Comparison of ENCODE assay signal across 8 cellular contexts in genomic region chr18:38940863-38941531, GRCh38.
A peak's percentile ranks its signal among the peaks of the same experiment; 100 is the strongest.
DNase-seq lines count a peak whose midpoint lies in the region; ATAC-seq and TF ChIP-seq lines count a peak whose summit lies in the region.

No MANE protein-coding gene starts in this region.

- H3K79me2 ChIP-seq in HCT116 (ENCODE audit: insufficient read depth, low read length) = no peaks in the 10 kb centered on the region

- POLR2A ChIA-PET in HCT116 (lab: Charles Lee) = no interaction called here
- POLR2A ChIA-PET in activated CD4-positive, alpha-beta memory T cell treated with anti-CD3 and anti-CD28 coated beads for 36 hours (lab: Charles Lee) = no interaction called here

- no TSS peak for BruUV-seq in HCT116 (replicated peaks; lab: Mats Ljungman, UMichigan)

- H4K20me1 ChIP-seq in HCT116 (ENCODE audit: insufficient read depth) = no peaks in the 10 kb centered on the region

- peak overlapping the region; percentile 97 for H3K27ac Mint-ChIP-seq in activated CD4-positive, alpha-beta memory T cell treated with anti-CD3 and anti-CD28 coated beads for 36 hours
- H3K27ac Mint-ChIP-seq in mesothelial cell of epicardium = no peak overlapping the region

- no peaks in the 10 kb centered on the region for H3K27me3 ChIP-seq in HCT116 (ENCODE audit: insufficient read depth, low read length)
- no peaks in the 10 kb centered on the region for H3K27me3 ChIP-seq in MG63

- intact Hi-C loops in HCT116 (cut with micrococcal nuclease) = no loop called here
- intact Hi-C loops in activated CD4-positive, alpha-beta memory T cell treated with anti-CD3 and anti-CD28 coated beads for 36 hours (cut with micrococcal nuclease) = loop anchor here (1.0 to 10.0 kb wide), 3 partner anchors 246 to 364 kb away; no protein-coding TSS in a partner anchor

- peak overlapping the region; percentile 70 for H2AFZ ChIP-seq in HCT116 (ENCODE audit: low read depth, low read length, poor library complexity, severe bottlenecking)

- TF ChIP-seq POLR2A in HCT116 (IDR thresholded peaks at IDR 0.05; ENCODE audit: borderline replicate concordance, extremely low read depth, insufficient read depth, insufficient read length) = no peak

- H3K4me1 Mint-ChIP-seq in activated CD4-positive, alpha-beta memory T cell treated with anti-CD3 and anti-CD28 coated beads for 36 hours (ENCODE audit: low read depth) = peaks cover 30% of the 10 kb centered on the region
- no peaks in the 10 kb centered on the region for H3K4me1 Mint-ChIP-seq in mesothelial cell of epicardium

- peaks cover 3% of the 10 kb centered on the region for H3K27me3 Mint-ChIP-seq in activated CD4-positive, alpha-beta memory T cell treated with anti-CD3 and anti-CD28 coated beads for 36 hours
- no peaks in the 10 kb centered on the region for H3K27me3 Mint-ChIP-seq in mesothelial cell of epicardium (ENCODE audit: low read depth)

- no peak overlapping the region for H3K9ac ChIP-seq in HCT116 (ENCODE audit: low read length)

- DNase-seq in GM13977 (ENCODE audit: low spot score) (peak; percentile 53), HCT116 (ENCODE audit: low read depth, low spot score) (peak; percentile 77), MG63 (peak; percentile 65), fibroblast of the conjunctiva (ENCODE audit: low read depth) (peak; percentile 62), mesothelial cell of epicardium (ENCODE audit: low spot score in 2 of 2, unreplicated experiment in 2 of 2) (no peak), amniotic stem cell (lab: John Stamatoyannopoulos, UW) (no peak)
- peak; percentile 70 for DNase-seq in activated CD4-positive, alpha-beta memory T cell treated with anti-CD3 and anti-CD28 coated beads for 36 hours
- peak; percentile 9 for DNase-seq in stimulated activated CD8-positive, alpha-beta memory T cell treated with anti-CD3 and anti-CD28 coated beads, Interleukin-15, amount 100 ng/mL, for 1 hour (ENCODE audit: low read depth)

- in situ Hi-C loops in GM13977 (cut with MboI; ENCODE audit: low pct_unique_long_range_greater_than_20kb, low sequenced_read_pairs, unreplicated experiment) = loop anchor here (25.0 kb wide), 1 partner anchor 329 kb away; no protein-coding TSS in a partner anchor

- H3K27ac ChIP-seq in HCT116 (ENCODE audit: low read depth, low read length) = peak overlapping the region; percentile 69

- H3K9me3 Mint-ChIP-seq in activated CD4-positive, alpha-beta memory T cell treated with anti-CD3 and anti-CD28 coated beads for 36 hours = peaks cover 16% of the 10 kb centered on the region
- H3K9me3 Mint-ChIP-seq in mesothelial cell of epicardium = peaks cover 14% of the 10 kb centered on the region

- TF ChIP-seq CTCF in GM13977 (IDR thresholded peaks at IDR 0.05; ENCODE audit: extremely low read depth, insufficient read depth, missing control alignments) (no peak), HCT116 (IDR thresholded peaks at IDR 0.05 in 2 of 3, conservative IDR thresholded peaks at IDR 0.05 in 1 of 3; ENCODE audit: borderline replicate concordance in 1 of 3, insufficient read depth in 1 of 3, low read depth in 2 of 3, low read length in 2 of 3) (no peak), mesothelial cell of epicardium (IDR thresholded peaks at IDR 0.05; ENCODE audit: unreplicated experiment) (no peak)

- peaks cover 7% of the 10 kb centered on the region for H3K36me3 Mint-ChIP-seq in activated CD4-positive, alpha-beta memory T cell treated with anti-CD3 and anti-CD28 coated beads for 36 hours
- peaks cover 2% of the 10 kb centered on the region for H3K36me3 Mint-ChIP-seq in mesothelial cell of epicardium

- TF ChIP-seq RAD21 in HCT116 (IDR thresholded peaks at IDR 0.05; ENCODE audit: low read depth) = no peak

- peak overlapping the region; percentile 69 for H3K4me3 Mint-ChIP-seq in activated CD4-positive, alpha-beta memory T cell treated with anti-CD3 and anti-CD28 coated beads for 36 hours
- H3K4me3 Mint-ChIP-seq in mesothelial cell of epicardium = no peak overlapping the region

- peak overlapping the region; percentile 32 to 55 for H3K4me3 ChIP-seq in HCT116 (replicated peaks in 1 of 2; ENCODE audit: low read depth in 1 of 2, low read length in 2 of 2)
- H3K4me3 ChIP-seq in MG63 = no peak overlapping the region

- peak; percentile 85 for ATAC-seq in HCT116

- no peaks in the 10 kb centered on the region for H3K9me2 ChIP-seq in HCT116 (ENCODE audit: insufficient read depth)

- H3K4me2 ChIP-seq in HCT116 (ENCODE audit: low read length) = peak overlapping the region; percentile 65

- H3K9me3 ChIP-seq in HCT116 (ENCODE audit: control insufficient read depth in 1 of 2, insufficient read depth in 1 of 2, low read depth in 1 of 2, low read length in 2 of 2) (no peaks in the 10 kb centered on the region; a peak in 1 of 4 replicates), MG63 (no peaks in the 10 kb centered on the region)

- RAD21 ChIA-PET in HCT116 (lab: Charles Lee; ENCODE audit: low non-redundant PET in 1 of 2, low total read pairs in 2 of 2, uncharacterized antibody in 2 of 2, unreplicated experiment in 2 of 2) = no interaction called here

- peaks cover 0 to 14% of the 10 kb centered on the region in 2 experiments; a peak in 2 of 4 replicates for H3K4me1 ChIP-seq in HCT116 (ENCODE audit: control insufficient read depth in 1 of 2, insufficient read depth in 2 of 2, low read length in 2 of 2)

- H3K36me3 ChIP-seq in HCT116 (ENCODE audit: control insufficient read depth in 1 of 2, insufficient read depth in 2 of 2, low read length in 2 of 2) (no peaks in the 10 kb centered on the region), MG63 (no peaks in the 10 kb centered on the region)

- CTCF ChIA-PET in HCT116 (lab: Charles Lee) = no interaction called here
- CTCF ChIA-PET in activated CD4-positive, alpha-beta memory T cell treated with anti-CD3 and anti-CD28 coated beads for 36 hours (lab: Charles Lee) = no interaction called here

TF ChIP-seq in HCT116, 20 proteins besides CTCF, POLR2A, EP300 and RAD21:
- TF ChIP-seq JUND (IDR thresholded peaks at IDR 0.05) = peak; percentile 68
- TF ChIP-seq CBX3 (IDR thresholded peaks at IDR 0.05; ENCODE audit: low read depth) = peak; percentile 41; the same call in 1 of the 2 replicates
- TF ChIP-seq FOSL1 (IDR thresholded peaks at IDR 0.05; ENCODE audit: low read depth) = peak; percentile 75
- TF ChIP-seq CEBPB (IDR thresholded peaks at IDR 0.05; ENCODE audit: low read depth) = no peak
- TF ChIP-seq MAX (IDR thresholded peaks at IDR 0.05) = no peak
- TF ChIP-seq REST (IDR thresholded peaks at IDR 0.05; ENCODE audit: low read depth) = no peak
- peak; percentile 51; the same call in 1 of the 2 replicates for TF ChIP-seq SRF (IDR thresholded peaks at IDR 0.05; ENCODE audit: low read depth)
- no peak for TF ChIP-seq ATF3 (IDR thresholded peaks at IDR 0.05)
- TF ChIP-seq ELF1 (IDR thresholded peaks at IDR 0.05; ENCODE audit: borderline replicate concordance, low read depth) = 0 out of 2 replicates have a peak, but pooled peaks have one; percentile 27
- peak; percentile 47 for TF ChIP-seq SP1 (IDR thresholded peaks at IDR 0.05; ENCODE audit: low read depth)

Comparison
In these comparisons a context has a peak if more than half of its experiments do, and no peak if none do; other contexts are left out.
1. DNase-seq: peak in GM13977 (single experiment), HCT116 (single experiment), MG63 (single experiment), activated CD4-positive, alpha-beta memory T cell treated with anti-CD3 and anti-CD28 coated beads for 36 hours (single experiment), fibroblast of the conjunctiva (single experiment) and stimulated activated CD8-positive, alpha-beta memory T cell treated with anti-CD3 and anti-CD28 coated beads, Interleukin-15, amount 100 ng/mL, for 1 hour (single experiment); none in mesothelial cell of epicardium (0 of 2) and amniotic stem cell (single experiment).